ENCODE assay signal across 22 cellular contexts in the genomic region with DNA sequence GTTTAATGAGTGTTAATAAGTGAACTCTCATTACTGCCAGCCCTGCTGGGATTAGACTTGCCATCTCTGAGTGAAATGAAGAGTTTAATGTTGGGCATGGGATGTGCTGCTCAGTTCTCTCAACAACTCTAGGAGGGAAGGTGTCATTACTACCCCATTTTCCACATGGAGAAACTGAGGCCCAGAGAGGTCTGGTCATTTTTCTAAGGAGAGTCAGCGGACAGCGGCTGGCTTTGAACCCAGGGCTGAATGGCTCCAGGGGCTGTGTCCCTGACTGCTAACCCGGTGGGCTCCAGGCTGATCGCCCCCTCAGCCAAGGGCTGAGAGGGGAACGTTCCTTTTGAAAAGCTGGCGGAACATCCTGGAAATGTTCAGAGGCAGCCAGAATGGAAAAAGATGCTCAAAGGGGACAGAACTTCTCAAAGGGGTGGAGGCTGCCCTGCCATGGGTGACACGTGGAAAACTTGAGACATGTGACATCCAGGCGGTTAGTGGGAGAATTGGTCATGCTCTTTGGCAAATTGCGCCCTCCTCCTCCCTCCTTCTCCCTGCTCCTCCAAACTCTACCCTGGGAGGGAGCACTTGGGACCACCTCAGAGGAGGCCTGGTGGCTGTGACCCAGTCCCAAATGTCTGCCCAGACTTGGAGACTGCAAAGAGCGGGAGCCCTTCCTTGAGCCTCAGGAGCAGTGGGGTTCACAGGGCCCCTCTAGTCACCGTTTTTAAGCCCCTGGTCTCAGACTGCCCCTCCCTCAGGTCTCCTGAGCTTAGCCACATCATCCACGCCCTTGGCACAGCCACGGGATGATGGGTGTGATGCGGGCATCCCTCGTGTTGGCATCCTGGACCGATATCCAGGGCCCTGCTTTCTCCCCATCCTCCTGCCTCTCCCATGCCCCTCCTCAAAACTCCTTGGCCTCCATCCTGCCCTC. TPM values are rescaled to one million over a fixed set of nuclear protein-coding genes. Genes with fewer than 3 reads are reported as not detected.
A peak's percentile ranks its signal among the peaks of the same experiment; 100 is the strongest.
DNase-seq lines count a peak whose midpoint lies in the region; ATAC-seq and TF ChIP-seq lines count a peak whose summit lies in the region.
"Had no signal": no experiment of that assay in that cellular context is flagged by ENCODE, and none has a peak within 500 bp of the region (broad histone marks: within the 10 kb centered on the region; RNA-seq: fewer than 3 reads in every experiment).

No MANE protein-coding gene starts in this region.

- H3K4me1 Mint-ChIP-seq in stimulated activated naive CD8-positive, alpha-beta T cell treated with anti-CD3 and anti-CD28 coated beads, Interleukin-15, Interleukin-2, amounts not matched to agents 100 ng/mL and 50 ng/mL, for 24 hours (ENCODE audit: low read depth), result peaks cover 9% of the 10 kb centered on the region
- H3K4me1 Mint-ChIP-seq: endodermal cell; GM23338; mesothelial cell of epicardium; stimulated activated effector memory CD8-positive, alpha-beta T cell treated with anti-CD3 and anti-CD28 coated beads, Interleukin-12 subunit alpha, Interleukin-12 subunit beta, amount 100 ng/mL, for 72 hours had no signal

- 53 to 68% methylated on average over 13 to 16 of the region's 16 CpGs for WGBS in body of pancreas, 2 donors

- no peaks in the 10 kb centered on the region for H3K9me3 Mint-ChIP-seq in stimulated activated naive CD8-positive, alpha-beta T cell treated with anti-CD3 and anti-CD28 coated beads, Interleukin-15, Interleukin-2, amounts not matched to agents 100 ng/mL and 50 ng/mL, for 24 hours
- H3K9me3 Mint-ChIP-seq: endodermal cell; GM23338; mesothelial cell of epicardium; nephron progenitor cell; stimulated activated effector memory CD8-positive, alpha-beta T cell treated with anti-CD3 and anti-CD28 coated beads, Interleukin-12 subunit alpha, Interleukin-12 subunit beta, amount 100 ng/mL, for 72 hours had no signal

- H3K27me3 ChIP-seq in body of pancreas, result no peaks in the 10 kb centered on the region

- H3K4me1 ChIP-seq in body of pancreas, result no peaks in the 10 kb centered on the region

- H3K9me3 ChIP-seq in body of pancreas, result no peaks in the 10 kb centered on the region

- H3K4me3 Mint-ChIP-seq in stimulated activated naive CD8-positive, alpha-beta T cell treated with anti-CD3 and anti-CD28 coated beads, Interleukin-15, Interleukin-2, amounts not matched to agents 100 ng/mL and 50 ng/mL, for 24 hours, result no peak overlapping the region
- H3K4me3 Mint-ChIP-seq: endodermal cell; GM23338; mesothelial cell of epicardium; nephron progenitor cell; stimulated activated effector memory CD8-positive, alpha-beta T cell treated with anti-CD3 and anti-CD28 coated beads, Interleukin-12 subunit alpha, Interleukin-12 subunit beta, amount 100 ng/mL, for 72 hours had no signal

- no peak for TF ChIP-seq POLR2A in body of pancreas (IDR thresholded peaks at IDR 0.05)

- H3K36me3 ChIP-seq in body of pancreas (replicated peaks in 1 of 2; ENCODE audit: insufficient read depth in 1 of 2, low read depth in 2 of 2), result no peaks in the 10 kb centered on the region

- H3K36me3 Mint-ChIP-seq in stimulated activated naive CD8-positive, alpha-beta T cell treated with anti-CD3 and anti-CD28 coated beads, Interleukin-15, Interleukin-2, amounts not matched to agents 100 ng/mL and 50 ng/mL, for 24 hours (ENCODE audit: low read depth), result no peaks in the 10 kb centered on the region
- H3K36me3 Mint-ChIP-seq: stimulated activated effector memory CD8-positive, alpha-beta T cell treated with anti-CD3 and anti-CD28 coated beads, Interleukin-12 subunit alpha, Interleukin-12 subunit beta, amount 100 ng/mL, for 72 hours had no signal

- peak; percentile 62 for ATAC-seq in left ventricle myocardium superior
- no peak for ATAC-seq in body of pancreas
- ATAC-seq: stimulated activated effector memory CD8-positive, alpha-beta T cell treated with anti-CD3 and anti-CD28 coated beads, Interleukin-12 subunit alpha, Interleukin-12 subunit beta, amount 100 ng/mL, for 72 hours had no signal

- no peak overlapping the region for H3K27ac ChIP-seq in body of pancreas
- H3K27ac ChIP-seq: C4-2B, KMS-11 had no signal

- no peak overlapping the region for H3K4me3 ChIP-seq in body of pancreas
- H3K4me3 ChIP-seq: GM23338 had no signal

- TF ChIP-seq CTCF in body of pancreas (IDR thresholded peaks at IDR 0.05), result no peak

- peaks cover 4% of the 10 kb centered on the region for H3K27me3 Mint-ChIP-seq in stimulated activated naive CD8-positive, alpha-beta T cell treated with anti-CD3 and anti-CD28 coated beads, Interleukin-15, Interleukin-2, amounts not matched to agents 100 ng/mL and 50 ng/mL, for 24 hours

- peak; percentile 11 to 24 for DNase-seq in activated CD4-positive, alpha-beta T cell treated with anti-CD3 and anti-CD28 coated beads, Interleukin-2, amount 50 U/mL, for 48 hours
- no peak for DNase-seq in activated CD4-positive, alpha-beta T cell treated with anti-CD3 and anti-CD28 coated beads, Interleukin-2, amount 50 U/mL, for 4 hours
- DNase-seq in SK-MEL-5 (ENCODE audit: low read depth, low spot score), result peak; percentile 49
- no peak for DNase-seq in left ventricle myocardium superior
- no peak for DNase-seq in glomerular visceral epithelial cell (ENCODE audit: extremely low spot score)
- no peak for DNase-seq in body of pancreas
- DNase-seq in NCI-H2029 treated with DMSO at 0.1 percent for 48 hours (lab: John Stamatoyannopoulos, UW), result no peak
- DNase-seq: activated CD4-positive, CD25-positive, alpha-beta regulatory T cell treated with anti-CD3 and anti-CD28 coated beads, Interleukin-2, amount 50 U/mL, for 72 hours; activated naive CD4-positive, alpha-beta T cell treated with Interleukin-2 at 50 U/mL for 16 hours; endodermal cell; kidney glomerular epithelial cell; NCI-H2081; NCI-H510A; nephron progenitor cell; RPMI8226 had no signal

- in situ Hi-C loops in SK-MEL-5 (cut with HindIII; ENCODE audit: low pct_unique_long_range_greater_than_20kb, low sequenced_read_pairs), result no loop called here

- H3K27ac Mint-ChIP-seq in stimulated activated naive CD8-positive, alpha-beta T cell treated with anti-CD3 and anti-CD28 coated beads, Interleukin-15, Interleukin-2, amounts not matched to agents 100 ng/mL and 50 ng/mL, for 24 hours, result peak overlapping the region; percentile 26
- H3K27ac Mint-ChIP-seq: endodermal cell; mesothelial cell of epicardium; nephron progenitor cell; progenitor cell of endocrine pancreas; stimulated activated effector memory CD8-positive, alpha-beta T cell treated with anti-CD3 and anti-CD28 coated beads, Interleukin-12 subunit alpha, Interleukin-12 subunit beta, amount 100 ng/mL, for 72 hours had no signal

- intact Hi-C loops in left ventricle myocardium superior (cut with micrococcal nuclease), result no loop called here
- intact Hi-C loops in body of pancreas (cut with DNase I), result no loop called here

RNA-seq across cellular contexts. Expression of gene DNM1, which starts 28.7 kb away (rescaled TPM):
- 0.48 and 0.61 TPM in 2 replicates for total RNA-seq in SK-MEL-5 (2014; rRNA removed; shearing (Covaris generic))
- 0.85 and 0.98 TPM in 2 replicates for polyA plus RNA-seq in SK-MEL-5 (2015; cell fraction: cytosol; rRNA removed)
- 5.4 and 6.4 TPM in 2 replicates for polyA plus RNA-seq in SK-MEL-5 (2015; cell fraction: nucleus; rRNA removed)
- total RNA-seq in left ventricle myocardium superior (5.4 TPM), body of pancreas (10 to 100 TPM; 13.0 to 29.0 TPM)

RNA-seq across cellular contexts. Expression of gene CIZ1, which starts 40.5 kb away (rescaled TPM):
- 19.8 and 24.9 TPM in 2 replicates for total RNA-seq in SK-MEL-5 (2014; rRNA removed; shearing (Covaris generic))
- polyA plus RNA-seq in SK-MEL-5 (2015; cell fraction: cytosol; rRNA removed), result 90.0 and 122 TPM in 2 replicates
- 143 and 175 TPM in 2 replicates for polyA plus RNA-seq in SK-MEL-5 (2015; cell fraction: nucleus; rRNA removed)
- 76.6 TPM for total RNA-seq in left ventricle myocardium superior
- 10 to 100 TPM; 58.4 to 61.6 TPM for total RNA-seq in body of pancreas

RNA-seq across cellular contexts. Expression of gene GOLGA2, which starts 43.9 kb away (rescaled TPM):
- total RNA-seq in SK-MEL-5 (2014; rRNA removed; shearing (Covaris generic)), result 73.6 and 75.3 TPM in 2 replicates
- polyA plus RNA-seq in SK-MEL-5 (2015; cell fraction: cytosol; rRNA removed), result 133 and 157 TPM in 2 replicates
- 86.7 and 113 TPM in 2 replicates for polyA plus RNA-seq in SK-MEL-5 (2015; cell fraction: nucleus; rRNA removed)
- total RNA-seq in left ventricle myocardium superior (83.5 TPM), body of pancreas (100 to 1,000 TPM in 1 of 2 donors, 10 to 100 TPM in 1; 53.2 to 138 TPM)

RNA-seq across cellular contexts. Expression of gene SWI5, which starts 44.2 kb away (rescaled TPM):
- 39.2 and 42.2 TPM in 2 replicates for total RNA-seq in SK-MEL-5 (2014; rRNA removed; shearing (Covaris generic))
- polyA plus RNA-seq in SK-MEL-5 (2015; cell fraction: cytosol; rRNA removed), result 44.3 and 51.4 TPM in 2 replicates
- polyA plus RNA-seq in SK-MEL-5 (2015; cell fraction: nucleus; rRNA removed), result 4.1 and 14.3 TPM in 2 replicates
- total RNA-seq in left ventricle myocardium superior, result 16.2 TPM
- total RNA-seq in body of pancreas, result 10 to 100 TPM; 14.5 to 20.1 TPM

Comparison
In these comparisons a context has a peak if more than half of its experiments do, and no peak if none do; other contexts are left out.
1. DNase-seq: peak in activated CD4-positive, alpha-beta T cell treated with anti-CD3 and anti-CD28 coated beads, Interleukin-2, amount 50 U/mL, for 48 hours (2 of 2) and SK-MEL-5 (single experiment); none in activated CD4-positive, alpha-beta T cell treated with anti-CD3 and anti-CD28 coated beads, Interleukin-2, amount 50 U/mL, for 4 hours (0 of 2), left ventricle myocardium superior (single experiment), glomerular visceral epithelial cell (single experiment), body of pancreas (0 of 4) and NCI-H2029 treated with DMSO at 0.1 percent for 48 hours (single experiment).